ENCODE assay signal across 26 cellular contexts in the genomic region with DNA sequence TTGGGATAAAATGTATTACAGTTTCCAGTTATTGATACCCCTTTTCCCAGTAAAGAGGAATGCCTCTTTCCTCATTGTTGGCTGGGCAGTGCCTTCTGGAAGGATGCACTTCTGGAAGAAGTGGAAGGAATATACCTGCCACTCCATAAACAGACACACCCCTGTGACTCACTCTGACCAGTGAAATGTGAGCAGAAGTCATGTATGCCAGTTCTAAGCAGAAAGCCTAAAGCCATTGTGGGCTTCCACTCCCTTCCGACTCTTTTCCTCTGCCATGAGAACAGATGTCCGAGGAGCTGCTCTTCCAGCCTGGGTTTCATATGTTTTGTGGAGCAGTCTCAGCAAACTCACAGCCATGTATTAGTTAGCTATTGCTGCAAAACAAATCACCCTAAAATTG.
"Had no signal": no experiment of that assay in that cellular context is flagged by ENCODE, and none has a peak within 500 bp of the region (broad histone marks: within the 10 kb centered on the region; RNA-seq: fewer than 3 reads in every experiment).

No MANE protein-coding gene starts in this region.

- ATAC-seq: activated CD4-positive, CD25-positive, alpha-beta regulatory T cell treated with anti-CD3 and anti-CD28 coated beads, Interleukin-2, amount 50 U/mL, for 24 hours; activated CD8-positive, alpha-beta T cell treated with anti-CD3 and anti-CD28 coated beads for 36 hours; Panc1; SK-N-SH treated with all-trans-retinoic acid at 6 μM for 48 hours had no signal

- H3K4me3 Mint-ChIP-seq: activated CD8-positive, alpha-beta T cell treated with anti-CD3 and anti-CD28 coated beads for 36 hours; activated naive CD8-positive, alpha-beta T cell treated with anti-CD3 and anti-CD28 coated beads, Interleukin-2, amount 10 ng/mL, durations not matched to agents 7 days and 5 days; T-helper 1 cell treated with Interleukin-12 subunit alpha and Interleukin-12 subunit beta and Interleukin-4 antibody, amounts not matched to agents 30 μg/mL and 1 μg/mL, for 36 hours had no signal

- DNase-seq: activated CD4-positive, alpha-beta T cell treated with anti-CD3 and anti-CD28 coated beads for 4 hours; activated CD8-positive, alpha-beta memory T cell treated with anti-CD3 and anti-CD28 coated beads, Interleukin-2, amount 50 U/mL, for 4 hours; activated CD8-positive, alpha-beta T cell treated with anti-CD3 and anti-CD28 coated beads for 36 hours; activated naive CD4-positive, alpha-beta T cell treated with anti-CD3 and anti-CD28 coated beads, Interleukin-2, amount 50 U/mL, for 16 hours; activated naive CD8-positive, alpha-beta T cell treated with anti-CD3 and anti-CD28 coated beads, Interleukin-2, amount 10 ng/mL, durations not matched to agents 7 days and 5 days; activated T-cell treated with anti-CD3 and anti-CD28 coated beads, Interleukin-2, amount 50 U/mL, for 1 hour; adrenal gland; anterior cingulate cortex; central memory CD4-positive, alpha-beta T cell; Kasumi-1; KBM-7; NCI-H1092; NCI-H1417; NCI-H1930; NCI-H2171; NCI-H2227 treated with DMSO at 0.1 percent for 48 hours; NCI-H446 treated with DMSO at 0.1 percent for 48 hours; NCI-H526; NCI-H774; Right ventricle myocardium superior; RPMI8226 had no signal

- H3K4me1 Mint-ChIP-seq: activated naive CD8-positive, alpha-beta T cell treated with anti-CD3 and anti-CD28 coated beads, Interleukin-2, amount 10 ng/mL, durations not matched to agents 7 days and 5 days had no signal

- H3K27ac ChIP-seq: adrenal gland, SJSA1 had no signal

- H3K4me1 ChIP-seq: adrenal gland, SJSA1 had no signal

- H3K27ac Mint-ChIP-seq: activated CD8-positive, alpha-beta T cell treated with anti-CD3 and anti-CD28 coated beads for 36 hours; activated naive CD8-positive, alpha-beta T cell treated with anti-CD3 and anti-CD28 coated beads, Interleukin-2, amount 10 ng/mL, durations not matched to agents 7 days and 5 days; T-helper 1 cell treated with Interleukin-12 subunit alpha and Interleukin-12 subunit beta and Interleukin-4 antibody, amounts not matched to agents 30 μg/mL and 1 μg/mL, for 36 hours had no signal

- H3K36me3 ChIP-seq: adrenal gland, SJSA1 had no signal

- H3K36me3 Mint-ChIP-seq: activated naive CD8-positive, alpha-beta T cell treated with anti-CD3 and anti-CD28 coated beads, Interleukin-2, amount 10 ng/mL, durations not matched to agents 7 days and 5 days had no signal

- H3K27me3 ChIP-seq: adrenal gland, SJSA1 had no signal

- H3K4me3 ChIP-seq: adrenal gland, SJSA1 had no signal
